In the genomic region with DNA sequence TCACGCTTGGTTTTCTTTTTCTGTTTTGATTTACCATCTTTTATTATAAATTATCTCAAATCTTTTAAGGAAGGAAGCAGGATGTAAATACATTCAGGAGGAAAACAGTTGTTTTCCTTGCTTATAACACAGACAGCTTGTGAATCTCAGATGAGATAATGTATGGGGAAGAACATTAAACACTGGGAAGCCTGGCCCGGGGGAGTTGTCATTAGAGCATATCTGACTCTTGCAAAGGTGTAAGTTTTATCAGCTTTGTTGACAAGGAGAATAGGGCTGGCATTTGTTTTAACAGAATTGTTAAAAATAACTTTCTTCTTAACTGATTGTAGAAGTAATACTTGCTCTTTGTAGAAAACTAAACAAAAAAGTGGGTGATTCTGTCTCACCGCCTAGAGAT, we compare ENCODE assay signal across 22 cellular contexts.
"Had no signal": no experiment of that assay in that cellular context is flagged by ENCODE, and none has a peak within 500 bp of the region (broad histone marks: within the 10 kb centered on the region; RNA-seq: fewer than 3 reads in every experiment).

No MANE protein-coding gene starts in this region.

- H3K27ac Mint-ChIP-seq: activated CD4-positive, alpha-beta T cell treated with anti-CD3 and anti-CD28 coated beads, Interleukin-2, amount 10 ng/mL, durations not matched to agents 7 days and 5 days; activated naive CD4-positive, alpha-beta T cell treated with anti-CD3 and anti-CD28 coated beads, Interleukin-2, amount 50 U/mL, for 24 hours; dendritic cell treated with granulocyte-macrophage colony-stimulating factor and Interleukin-4, amounts not matched to agents 40 ng/mL and 50 ng/mL, for 4 days; nephron progenitor cell; stimulated activated naive CD8-positive, alpha-beta T cell treated with anti-CD3 and anti-CD28 coated beads, Interleukin-15, amount 100 ng/mL, for 72 hours had no signal

- H3K27ac ChIP-seq: ascending aorta, esophagus muscularis mucosa, lower lobe of right lung, suprapubic skin, transverse colon, vagina had no signal

- DNase-seq: activated CD4-positive, alpha-beta T cell treated with anti-CD3 and anti-CD28 coated beads, Interleukin-2, amount 10 ng/mL, durations not matched to agents 7 days and 5 days; activated CD8-positive, alpha-beta memory T cell treated with anti-CD3 and anti-CD28 coated beads, Interleukin-2, amount 50 U/mL, for 48 hours; activated effector memory CD4-positive, alpha-beta T cell treated with Interleukin-2 at 50 U/mL for 16 hours; activated T-cell treated with anti-CD3 and anti-CD28 coated beads, Interleukin-2, amount 50 U/mL, for 48 hours; effector CD8-positive, alpha-beta T cell; hypothalamus; left colon; lower lobe of right lung; nephron progenitor cell; nucleus accumbens; stimulated activated CD4-positive, alpha-beta T cell treated with anti-CD3 and anti-CD28 coated beads, Interleukin-4, amount 100 ng/mL, for 1 hour; stimulated activated naive CD8-positive, alpha-beta T cell treated with anti-CD3 and anti-CD28 coated beads, Interleukin-15, amount 100 ng/mL, for 72 hours; SW 1271; T-helper 2 cell; transverse colon had no signal

- H3K9me3 Mint-ChIP-seq: activated CD4-positive, alpha-beta T cell treated with anti-CD3 and anti-CD28 coated beads, Interleukin-2, amount 10 ng/mL, durations not matched to agents 7 days and 5 days; activated naive CD4-positive, alpha-beta T cell treated with anti-CD3 and anti-CD28 coated beads, Interleukin-2, amount 50 U/mL, for 24 hours; dendritic cell treated with granulocyte-macrophage colony-stimulating factor and Interleukin-4, amounts not matched to agents 40 ng/mL and 50 ng/mL, for 4 days; stimulated activated naive CD8-positive, alpha-beta T cell treated with anti-CD3 and anti-CD28 coated beads, Interleukin-15, amount 100 ng/mL, for 72 hours had no signal

- H3K9me3 ChIP-seq: ascending aorta, esophagus muscularis mucosa, lower lobe of right lung, suprapubic skin, transverse colon, vagina had no signal

- H3K36me3 ChIP-seq: ascending aorta, esophagus muscularis mucosa, lower lobe of right lung, suprapubic skin, transverse colon, vagina had no signal

- H3K27me3 ChIP-seq: ascending aorta, esophagus muscularis mucosa, suprapubic skin, transverse colon, vagina had no signal

- H3K4me3 Mint-ChIP-seq: activated CD4-positive, alpha-beta T cell treated with anti-CD3 and anti-CD28 coated beads, Interleukin-2, amount 10 ng/mL, durations not matched to agents 7 days and 5 days; activated naive CD4-positive, alpha-beta T cell treated with anti-CD3 and anti-CD28 coated beads, Interleukin-2, amount 50 U/mL, for 24 hours; dendritic cell treated with granulocyte-macrophage colony-stimulating factor and Interleukin-4, amounts not matched to agents 40 ng/mL and 50 ng/mL, for 4 days; stimulated activated naive CD8-positive, alpha-beta T cell treated with anti-CD3 and anti-CD28 coated beads, Interleukin-15, amount 100 ng/mL, for 72 hours had no signal

- H3K4me3 ChIP-seq: ascending aorta, esophagus muscularis mucosa, lower lobe of right lung, suprapubic skin, transverse colon, vagina had no signal

- ATAC-seq: activated CD4-positive, CD25-positive, alpha-beta regulatory T cell treated with anti-CD3 and anti-CD28 coated beads, Interleukin-2, amount 50 U/mL, for 24 hours; lower lobe of right lung; stimulated activated naive CD8-positive, alpha-beta T cell treated with anti-CD3 and anti-CD28 coated beads, Interleukin-15, amount 100 ng/mL, for 72 hours had no signal

- H3K4me1 ChIP-seq: ascending aorta, lower lobe of right lung, suprapubic skin, vagina had no signal

- H3K27me3 Mint-ChIP-seq: activated CD4-positive, alpha-beta T cell treated with anti-CD3 and anti-CD28 coated beads, Interleukin-2, amount 10 ng/mL, durations not matched to agents 7 days and 5 days; activated naive CD4-positive, alpha-beta T cell treated with anti-CD3 and anti-CD28 coated beads, Interleukin-2, amount 50 U/mL, for 24 hours; dendritic cell treated with granulocyte-macrophage colony-stimulating factor and Interleukin-4, amounts not matched to agents 40 ng/mL and 50 ng/mL, for 4 days had no signal

- H3K4me1 Mint-ChIP-seq: activated CD4-positive, alpha-beta T cell treated with anti-CD3 and anti-CD28 coated beads, Interleukin-2, amount 10 ng/mL, durations not matched to agents 7 days and 5 days; stimulated activated naive CD8-positive, alpha-beta T cell treated with anti-CD3 and anti-CD28 coated beads, Interleukin-15, amount 100 ng/mL, for 72 hours had no signal
